In the genomic region with DNA sequence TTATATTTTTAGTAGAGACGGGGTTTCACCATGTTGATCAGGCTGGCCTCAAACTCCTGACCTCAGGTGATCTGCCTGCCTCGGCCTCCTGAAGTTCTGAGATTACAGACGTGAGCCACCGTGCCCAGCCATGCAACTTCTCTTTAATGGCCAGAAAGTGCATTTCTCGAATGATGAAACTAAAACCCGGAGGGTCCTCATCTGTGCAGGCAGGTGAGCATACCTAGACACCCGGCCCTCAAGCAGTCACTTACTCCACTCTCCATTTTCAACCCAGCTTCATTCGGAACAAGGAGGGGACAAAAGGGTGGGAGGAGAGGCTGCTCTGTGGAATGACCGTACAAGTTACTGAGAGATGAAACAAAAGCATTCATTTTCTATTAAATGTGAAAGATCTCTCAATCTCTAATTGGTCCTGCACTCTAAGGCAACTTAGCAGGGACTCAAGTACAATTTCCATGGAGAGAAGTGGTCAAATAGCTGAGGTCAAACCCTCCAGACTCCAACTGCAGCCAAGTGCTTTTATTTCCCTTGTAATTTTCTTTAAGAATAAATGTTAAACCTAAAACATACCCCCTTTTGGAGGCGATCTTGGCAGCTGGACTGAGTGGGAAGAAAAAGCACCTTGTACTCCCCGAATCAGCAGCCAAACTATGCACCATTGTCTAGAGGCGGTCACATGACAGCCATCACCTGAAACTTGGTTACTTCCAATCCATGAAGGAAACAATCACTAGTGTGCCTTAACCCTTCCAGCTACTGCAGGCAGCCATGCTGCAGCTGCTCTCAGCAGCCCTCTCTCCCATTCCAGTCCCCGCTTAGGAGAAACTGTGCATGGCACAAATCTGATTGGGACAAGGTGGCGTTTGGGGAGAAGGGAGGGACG, we compare ENCODE assay signal across 8 cellular contexts.
DNase-seq lines count a peak whose midpoint lies in the region; ATAC-seq and TF ChIP-seq lines count a peak whose summit lies in the region.

No MANE protein-coding gene starts in this region.

- DNase-seq in LNCaP clone FGC (ENCODE audit: low read depth) (no peak), colonic mucosa (no peak), medulla oblongata (ENCODE audit: extremely low spot score) (peak; percentile 86), thyroid gland (peak; percentile 41 to 43), NCI-H2081 treated with DMSO at 0.1 percent for 48 hours (lab: John Stamatoyannopoulos, UW) (no peak), NCI-H146 treated with DMSO at 0.1 percent for 48 hours (lab: John Stamatoyannopoulos, UW; ENCODE audit: unreplicated experiment) (no peak)
- no peak for DNase-seq in activated CD8-positive, alpha-beta memory T cell treated with anti-CD3 and anti-CD28 coated beads, Interleukin-2, amount 50 U/mL, for 48 hours

- H3K36me3 ChIP-seq in colonic mucosa (no peaks in the 10 kb centered on the region), thyroid gland (no peaks in the 10 kb centered on the region)

- intact Hi-C loops in colonic mucosa (cut with DNase I) = no loop called here
- intact Hi-C loops in thyroid gland (cut with DNase I) = no loop called here

- H3K9me3 ChIP-seq in colonic mucosa = no peaks in the 10 kb centered on the region
- H3K9me3 ChIP-seq in thyroid gland = no peaks in the 10 kb centered on the region

- 15 to 19% methylated on average over 15 of the region's 15 CpGs for whole genome bisulfite sequencing in thyroid gland, 2 donors

- H3K27me3 ChIP-seq in colonic mucosa = no peaks in the 10 kb centered on the region
- H3K27me3 ChIP-seq in thyroid gland = no peaks in the 10 kb centered on the region

- no peak for ATAC-seq in GM21786 (IDR thresholded peaks at IDR 0.05; ENCODE audit: unreplicated experiment)

- H3K4me1 ChIP-seq in colonic mucosa (peaks cover 6% of the 10 kb centered on the region), thyroid gland (peaks cover 33 to 53% of the 10 kb centered on the region in 2 donors)

- H3K27ac ChIP-seq in colonic mucosa (peak overlapping the region; percentile 14), thyroid gland (peak overlapping the region; percentile 68 to 86 (median 86))

- no peak for TF ChIP-seq POLR2A in thyroid gland (IDR thresholded peaks at IDR 0.05)

- peak overlapping the region in 1 of 2 donors; percentile 65 for H3K9ac ChIP-seq in colonic mucosa (ENCODE audit: low read depth in 2 of 2, low read length in 2 of 2)

- no peak for TF ChIP-seq CTCF in LNCaP clone FGC (IDR thresholded peaks at IDR 0.05; ENCODE audit: control insufficient read depth, extremely low read depth, insufficient read depth)
- no peak for TF ChIP-seq CTCF in colonic mucosa (IDR thresholded peaks at IDR 0.05)
- no peak for TF ChIP-seq CTCF in thyroid gland (IDR thresholded peaks at IDR 0.05)

- H3K4me3 ChIP-seq in LNCaP clone FGC (ENCODE audit: low read depth, low read length) (peak overlapping the region; percentile 37), colonic mucosa (peak overlapping the region; percentile 0), thyroid gland (replicated peaks in 1 of 3) (peak overlapping the region in 1 of 3 donors; percentile 11)

Comparison
In these comparisons a context has a peak if more than half of its experiments do, and no peak if none do; other contexts are left out.
1. DNase-seq: peak in medulla oblongata (single experiment) and thyroid gland (2 of 2); none in LNCaP clone FGC (single experiment), colonic mucosa (single experiment), activated CD8-positive, alpha-beta memory T cell treated with anti-CD3 and anti-CD28 coated beads, Interleukin-2, amount 50 U/mL, for 48 hours (single experiment), NCI-H2081 treated with DMSO at 0.1 percent for 48 hours (single experiment) and NCI-H146 treated with DMSO at 0.1 percent for 48 hours (single experiment).